ENCODE assay signal across 24 cellular contexts in genomic region chr16:81860310-81860709, GRCh38.
"Had no signal": no experiment of that assay in that cellular context is flagged by ENCODE, and none has a peak within 500 bp of the region (broad histone marks: within the 10 kb centered on the region; RNA-seq: fewer than 3 reads in every experiment).

No MANE protein-coding gene starts in this region.

- H3K27ac ChIP-seq: hepatocyte had no signal

- H3K4me3 Mint-ChIP-seq: activated CD4-positive, alpha-beta memory T cell treated with anti-CD3 and anti-CD28 coated beads for 36 hours; activated naive CD4-positive, alpha-beta T cell treated with anti-CD3 and anti-CD28 coated beads, Interleukin-2, amount 10 ng/mL, durations not matched to agents 7 days and 5 days; activated naive CD8-positive, alpha-beta T cell treated with anti-CD3 and anti-CD28 coated beads, Interleukin-2, amount 50 U/mL, for 24 hours; brain had no signal

- DNase-seq: activated CD4-positive, alpha-beta memory T cell treated with anti-CD3 and anti-CD28 coated beads for 36 hours; activated CD4-positive, alpha-beta T cell treated with anti-CD3 and anti-CD28 coated beads for 48 hours; activated effector memory CD4-positive, alpha-beta T cell treated with anti-CD3 and anti-CD28 coated beads, Interleukin-2, amount 50 U/mL, for 16 hours; activated naive CD4-positive, alpha-beta T cell treated with anti-CD3 and anti-CD28 coated beads, Interleukin-2, amount 10 ng/mL, durations not matched to agents 7 days and 5 days; activated naive CD8-positive, alpha-beta T cell treated with anti-CD3 and anti-CD28 coated beads, Interleukin-2, amount 50 U/mL, for 24 hours; anterior cingulate cortex; caudate nucleus; effector memory CD4-positive, alpha-beta T cell; foreskin melanocyte; glutamatergic neuron; kidney glomerular epithelial cell; left ventricle myocardium inferior; mesenchymal stem cell; occipital lobe; posterior cingulate gyrus; stimulated activated CD4-positive, alpha-beta T cell treated with anti-CD3 and anti-CD28 coated beads, Interleukin-15, amount 100 ng/mL, for 24 hours; stimulated activated naive CD8-positive, alpha-beta T cell treated with anti-CD3 and anti-CD28 coated beads, Interleukin-15, Interleukin-2, amounts not matched to agents 100 U/mL and 50 U/mL, for 24 hours; T-helper 9 cell; upper lobe of right lung had no signal

- H3K27me3 ChIP-seq: upper lobe of right lung had no signal

- ATAC-seq: activated naive CD8-positive, alpha-beta T cell treated with anti-CD3 and anti-CD28 coated beads, Interleukin-2, amount 50 U/mL, for 24 hours; sciatic nerve; stimulated activated naive CD8-positive, alpha-beta T cell treated with anti-CD3 and anti-CD28 coated beads, Interleukin-15, Interleukin-2, amounts not matched to agents 100 U/mL and 50 U/mL, for 24 hours; upper lobe of right lung had no signal

- FAIRE-seq: colon had no signal

- H3K9me3 Mint-ChIP-seq: activated CD4-positive, alpha-beta memory T cell treated with anti-CD3 and anti-CD28 coated beads for 36 hours; activated naive CD4-positive, alpha-beta T cell treated with anti-CD3 and anti-CD28 coated beads, Interleukin-2, amount 10 ng/mL, durations not matched to agents 7 days and 5 days; activated naive CD8-positive, alpha-beta T cell treated with anti-CD3 and anti-CD28 coated beads, Interleukin-2, amount 50 U/mL, for 24 hours had no signal

- H3K9me3 ChIP-seq: left ventricle myocardium inferior, upper lobe of right lung had no signal

- H3K36me3 ChIP-seq: left ventricle myocardium inferior had no signal

- H3K79me2 ChIP-seq: hepatocyte had no signal

- H3K4me3 ChIP-seq: hepatocyte, left ventricle myocardium inferior, smooth muscle cell, upper lobe of right lung had no signal

- H2AFZ ChIP-seq: hepatocyte had no signal

- H3K27me3 Mint-ChIP-seq: activated naive CD8-positive, alpha-beta T cell treated with anti-CD3 and anti-CD28 coated beads, Interleukin-2, amount 50 U/mL, for 24 hours had no signal

- H3K36me3 Mint-ChIP-seq: activated CD4-positive, alpha-beta memory T cell treated with anti-CD3 and anti-CD28 coated beads for 36 hours; brain had no signal

- H3K27ac Mint-ChIP-seq: activated CD4-positive, alpha-beta memory T cell treated with anti-CD3 and anti-CD28 coated beads for 36 hours; activated naive CD4-positive, alpha-beta T cell treated with anti-CD3 and anti-CD28 coated beads, Interleukin-2, amount 10 ng/mL, durations not matched to agents 7 days and 5 days; activated naive CD8-positive, alpha-beta T cell treated with anti-CD3 and anti-CD28 coated beads, Interleukin-2, amount 50 U/mL, for 24 hours; brain had no signal

- H3K4me2 ChIP-seq: hepatocyte, smooth muscle cell had no signal
